10 cellular contexts compared by ENCODE assay signal in genomic region chr20:23841693-23842092, GRCh38. TPM values are rescaled to one million over a fixed set of nuclear protein-coding genes. Genes with fewer than 3 reads are reported as not detected.
"Had no signal": no experiment of that assay in that cellular context is flagged by ENCODE, and none has a peak within 500 bp of the region (broad histone marks: within the 10 kb centered on the region; RNA-seq: fewer than 3 reads in every experiment).

No MANE protein-coding gene starts in this region.

- ATAC-seq: GM23338, HCT116 had no signal

- H3K4me1 ChIP-seq: HAP-1 had no signal

- H3K9me3 ChIP-seq: HAP-1 had no signal

- H3K36me3 ChIP-seq: HAP-1 had no signal

- H3K27ac ChIP-seq: GM23248 had no signal

- H3K4me2 ChIP-seq: GM23338 had no signal

- H3K9ac ChIP-seq: GM23248 had no signal

- DNase-seq: GM23248, GOT3, H9, HCEC 1CT, HFFc6 had no signal

- H2AFZ ChIP-seq: GM23248, GM23338 had no signal

- H3K4me3 ChIP-seq: GM23248, GM23338, HAP-1 had no signal

RNA-seq across cellular contexts. Expression of gene CST2, which starts 15.2 kb away (rescaled TPM):
- total RNA-seq: GM23338, H1, H4, H9, HFFc6 had no signal
- polyA plus RNA-seq: GM23338, H1 had no signal

RNA-seq across cellular contexts. Expression of gene CST5, which starts 37.9 kb away (rescaled TPM):
- total RNA-seq: GM23248, GM23338, H1, H4, H9, HFFc6 had no signal
- polyA plus RNA-seq: GM23248, GM23338, H1 had no signal
